11 cellular contexts compared by ENCODE assay signal in the genomic region with DNA sequence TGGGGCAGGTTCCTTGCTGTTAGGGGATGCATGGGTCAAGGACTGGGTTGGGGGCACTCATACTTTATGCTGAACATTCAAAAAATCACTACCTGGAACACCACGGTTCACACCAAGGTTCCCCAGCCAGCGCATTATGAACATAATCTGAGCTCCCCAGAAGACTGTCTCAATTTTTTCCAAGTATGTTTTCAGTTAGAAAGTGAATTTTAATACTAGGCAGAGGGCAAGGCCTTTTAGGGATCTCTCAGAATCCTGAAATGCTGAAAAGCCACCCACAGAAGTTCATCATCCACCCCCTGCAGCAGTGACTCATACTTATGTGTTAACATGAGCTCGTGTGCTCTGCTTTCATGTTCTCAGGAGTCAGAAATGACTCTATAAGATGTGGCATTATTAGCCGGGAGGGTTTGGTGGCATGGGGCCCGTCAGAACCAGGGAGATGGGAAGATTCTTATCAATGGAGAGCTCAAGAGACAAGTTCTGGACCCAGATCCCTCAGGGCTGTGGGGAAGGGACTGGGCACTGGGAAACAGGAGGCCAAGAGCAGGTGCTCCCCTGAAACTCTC.
DNase-seq lines count a peak whose midpoint lies in the region; ATAC-seq, FAIRE-seq and TF ChIP-seq lines count a peak whose summit lies in the region.
"Had no signal": no experiment of that assay in that cellular context is flagged by ENCODE, and none has a peak within 500 bp of the region (broad histone marks: within the 10 kb centered on the region; RNA-seq: fewer than 3 reads in every experiment).

No MANE protein-coding gene starts in this region.

- no peak for ATAC-seq in Right ventricle myocardium inferior
- no peak for ATAC-seq in gastrocnemius medialis
- no peak for ATAC-seq in GM19455 (IDR thresholded peaks at IDR 0.05; ENCODE audit: unreplicated experiment)

- TF ChIP-seq POLR2A in gastrocnemius medialis (IDR thresholded peaks at IDR 0.05) = no peak

- H3K4me1 ChIP-seq in left ventricle myocardium inferior (peaks cover 18% of the 10 kb centered on the region), right atrium auricular region (peaks cover 0 to 8% of the 10 kb centered on the region in 2 donors), kidney (ENCODE audit: control insufficient read depth in 1 of 2, insufficient read depth in 1 of 2, low read depth in 1 of 2, low read length in 2 of 2) (no peaks in the 10 kb centered on the region), gastrocnemius medialis (no peaks in the 10 kb centered on the region)

- H3K4me3 ChIP-seq in left ventricle myocardium inferior = no peak overlapping the region
- H3K4me3 ChIP-seq in right atrium auricular region = no peak overlapping the region
- no peak overlapping the region for H3K4me3 ChIP-seq in kidney (ENCODE audit: low read length in 2 of 2)
- no peak overlapping the region for H3K4me3 ChIP-seq in gastrocnemius medialis
- H3K4me3 ChIP-seq: skin epidermis had no signal

- TF ChIP-seq CTCF in left ventricle myocardium inferior (IDR thresholded peaks at IDR 0.05; ENCODE audit: borderline replicate concordance) (no peak), right atrium auricular region (IDR thresholded peaks at IDR 0.05) (no peak), kidney (IDR thresholded peaks at IDR 0.05; ENCODE audit: borderline replicate concordance, extremely low read depth, insufficient read depth) (no peak), gastrocnemius medialis (IDR thresholded peaks at IDR 0.05 in 4 of 5, conservative IDR thresholded peaks at IDR 0.05 in 1 of 5) (no peak), progenitor cell of endocrine pancreas (IDR thresholded peaks at IDR 0.05; ENCODE audit: unreplicated experiment) (no peak)

- peak overlapping the region; percentile 80 for H3K27ac ChIP-seq in left ventricle myocardium inferior (replicated peaks)
- peak overlapping the region; percentile 4 to 8 for H3K27ac ChIP-seq in right atrium auricular region
- no peak overlapping the region for H3K27ac ChIP-seq in kidney (ENCODE audit: low read depth in 2 of 2, low read length in 2 of 2)
- no peak overlapping the region for H3K27ac ChIP-seq in gastrocnemius medialis

- no peaks in the 10 kb centered on the region for H3K4me1 Mint-ChIP-seq in progenitor cell of endocrine pancreas (ENCODE audit: low read depth)

- H3K27me3 Mint-ChIP-seq in progenitor cell of endocrine pancreas = peaks cover 6% of the 10 kb centered on the region

- H3K9me3 ChIP-seq in left ventricle myocardium inferior (replicated peaks) (no peaks in the 10 kb centered on the region), right atrium auricular region (no peaks in the 10 kb centered on the region), kidney (ENCODE audit: control insufficient read depth in 1 of 2, low read length in 2 of 2) (no peaks in the 10 kb centered on the region), gastrocnemius medialis (no peaks in the 10 kb centered on the region)

- intact Hi-C loops in left ventricle myocardium inferior (cut with micrococcal nuclease) (no loop called here), Right ventricle myocardium inferior (cut with DNase I) (no loop called here), kidney (cut with DNase I) (no loop called here), gastrocnemius medialis (cut with DNase I; ENCODE audit: low total_unique reads) (no loop called here)

- H3K27ac Mint-ChIP-seq in progenitor cell of endocrine pancreas = no peak overlapping the region

- peaks cover 8% of the 10 kb centered on the region for H3K9me3 Mint-ChIP-seq in progenitor cell of endocrine pancreas (ENCODE audit: low read depth)

- DNase-seq in left ventricle myocardium inferior = no peak
- DNase-seq in Right ventricle myocardium inferior (ENCODE audit: missing footprints) = no peak
- peak; percentile 52 for DNase-seq in activated CD8-positive, alpha-beta memory T cell treated with anti-CD3 and anti-CD28 coated beads, Interleukin-2, amount 50 U/mL, for 4 hours
- DNase-seq in right atrium auricular region (ENCODE audit: low spot score) = no peak
- DNase-seq in kidney = no peak
- DNase-seq in gastrocnemius medialis = no peak
- no peak for DNase-seq in progenitor cell of endocrine pancreas (ENCODE audit: low spot score, unreplicated experiment)
- DNase-seq: cerebellar nuclear complex, COR-L47 had no signal

- H3K27me3 ChIP-seq in left ventricle myocardium inferior (ENCODE audit: low read depth) (peaks cover 16% of the 10 kb centered on the region), right atrium auricular region (no peaks in the 10 kb centered on the region), gastrocnemius medialis (no peaks in the 10 kb centered on the region)

- FAIRE-seq in kidney (lab: Jason Lieb, UNC) = no peak

- H3K36me3 Mint-ChIP-seq in progenitor cell of endocrine pancreas (ENCODE audit: insufficient read depth) = peaks cover 1% of the 10 kb centered on the region

- in situ Hi-C loops in gastrocnemius medialis (cut with MboI; ENCODE audit: low sequenced_read_pairs in 4 of 4) = no loop called here

- no peaks in the 10 kb centered on the region for H3K36me3 ChIP-seq in left ventricle myocardium inferior
- no peaks in the 10 kb centered on the region for H3K36me3 ChIP-seq in right atrium auricular region
- H3K36me3 ChIP-seq in kidney (ENCODE audit: control insufficient read depth in 1 of 2, insufficient read depth in 2 of 2, low read length in 2 of 2) = no peaks in the 10 kb centered on the region
- no peaks in the 10 kb centered on the region for H3K36me3 ChIP-seq in gastrocnemius medialis

- no peak overlapping the region for H3K9ac ChIP-seq in kidney (ENCODE audit: low read length in 2 of 2)

- H3K4me3 Mint-ChIP-seq in progenitor cell of endocrine pancreas (ENCODE audit: low read depth) = no peak overlapping the region

Comparison
In these comparisons a context has a peak if more than half of its experiments do, and no peak if none do; other contexts are left out.
1. H3K27ac ChIP-seq: peak in left ventricle myocardium inferior (single experiment) and right atrium auricular region (2 of 2); none in kidney (0 of 2) and gastrocnemius medialis (0 of 4).